Comparison of ENCODE assay signal across 1 cellular context in the genomic region with DNA sequence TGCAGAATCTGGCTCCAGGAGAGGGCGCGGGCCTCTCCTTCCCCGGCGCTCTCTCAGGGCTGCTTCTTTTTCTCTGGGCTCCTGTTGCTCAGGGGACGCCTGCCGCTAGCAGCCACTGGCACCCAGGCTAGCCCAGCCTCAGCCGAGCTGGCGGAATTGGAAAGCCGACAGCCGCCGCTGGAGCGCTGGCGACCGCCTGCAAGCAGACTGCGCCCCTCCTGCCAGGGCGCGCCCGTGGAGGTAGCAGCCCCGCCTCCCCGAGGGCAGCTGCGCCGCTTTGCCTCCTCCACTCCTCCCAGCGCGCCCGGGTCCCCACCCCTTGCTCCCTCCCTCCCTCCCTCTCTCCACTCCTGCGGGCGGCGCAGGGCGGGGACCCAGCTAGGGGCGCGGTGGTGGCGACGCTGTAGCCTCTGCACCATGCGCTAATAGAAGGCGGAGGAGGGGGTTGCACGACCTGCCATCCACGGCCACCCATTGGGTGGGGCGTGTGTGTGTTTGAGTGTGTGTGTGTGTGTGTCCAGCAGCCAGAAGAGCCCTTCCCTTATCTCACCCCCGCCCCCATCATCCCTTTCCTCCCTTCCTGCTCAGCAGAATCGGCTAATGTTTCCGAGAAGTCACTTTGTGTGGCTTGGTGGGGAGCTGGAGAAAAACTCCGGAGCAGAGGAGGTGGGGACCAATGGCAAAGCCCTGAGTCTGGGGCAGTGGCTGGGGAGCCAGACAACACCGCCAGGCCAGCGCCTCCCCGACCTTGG.
TF ChIP-seq lines count a peak whose summit lies in the region.

A gene (minus strand): TSS at position 209 of the 752 bp plus-strand sequence. CDS start 64,188 bp downstream, outside the sequence.

TF ChIP-seq in GM12878, 131 proteins besides CTCF, POLR2A, EP300 and RAD21 (continued from another document):
- TF ChIP-seq, protein P1, sequence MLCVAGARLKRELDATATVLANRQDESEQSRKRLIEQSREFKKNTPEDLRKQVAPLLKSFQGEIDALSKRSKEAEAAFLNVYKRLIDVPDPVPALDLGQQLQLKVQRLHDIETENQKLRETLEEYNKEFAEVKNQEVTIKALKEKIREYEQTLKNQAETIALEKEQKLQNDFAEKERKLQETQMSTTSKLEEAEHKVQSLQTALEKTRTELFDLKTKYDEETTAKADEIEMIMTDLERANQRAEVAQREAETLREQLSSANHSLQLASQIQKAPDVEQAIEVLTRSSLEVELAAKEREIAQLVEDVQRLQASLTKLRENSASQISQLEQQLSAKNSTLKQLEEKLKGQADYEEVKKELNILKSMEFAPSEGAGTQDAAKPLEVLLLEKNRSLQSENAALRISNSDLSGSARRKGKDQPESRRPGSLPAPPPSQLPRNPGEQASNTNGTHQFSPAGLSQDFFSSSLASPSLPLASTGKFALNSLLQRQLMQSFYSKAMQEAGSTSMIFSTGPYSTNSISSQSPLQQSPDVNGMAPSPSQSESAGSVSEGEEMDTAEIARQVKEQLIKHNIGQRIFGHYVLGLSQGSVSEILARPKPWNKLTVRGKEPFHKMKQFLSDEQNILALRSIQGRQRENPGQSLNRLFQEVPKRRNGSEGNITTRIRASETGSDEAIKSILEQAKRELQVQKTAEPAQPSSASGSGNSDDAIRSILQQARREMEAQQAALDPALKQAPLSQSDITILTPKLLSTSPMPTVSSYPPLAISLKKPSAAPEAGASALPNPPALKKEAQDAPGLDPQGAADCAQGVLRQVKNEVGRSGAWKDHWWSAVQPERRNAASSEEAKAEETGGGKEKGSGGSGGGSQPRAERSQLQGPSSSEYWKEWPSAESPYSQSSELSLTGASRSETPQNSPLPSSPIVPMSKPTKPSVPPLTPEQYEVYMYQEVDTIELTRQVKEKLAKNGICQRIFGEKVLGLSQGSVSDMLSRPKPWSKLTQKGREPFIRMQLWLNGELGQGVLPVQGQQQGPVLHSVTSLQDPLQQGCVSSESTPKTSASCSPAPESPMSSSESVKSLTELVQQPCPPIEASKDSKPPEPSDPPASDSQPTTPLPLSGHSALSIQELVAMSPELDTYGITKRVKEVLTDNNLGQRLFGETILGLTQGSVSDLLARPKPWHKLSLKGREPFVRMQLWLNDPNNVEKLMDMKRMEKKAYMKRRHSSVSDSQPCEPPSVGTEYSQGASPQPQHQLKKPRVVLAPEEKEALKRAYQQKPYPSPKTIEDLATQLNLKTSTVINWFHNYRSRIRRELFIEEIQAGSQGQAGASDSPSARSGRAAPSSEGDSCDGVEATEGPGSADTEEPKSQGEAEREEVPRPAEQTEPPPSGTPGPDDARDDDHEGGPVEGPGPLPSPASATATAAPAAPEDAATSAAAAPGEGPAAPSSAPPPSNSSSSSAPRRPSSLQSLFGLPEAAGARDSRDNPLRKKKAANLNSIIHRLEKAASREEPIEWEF (IDR thresholded peaks at IDR 0.05; ENCODE audit: insufficient replicate concordance, low read depth, low read length): no peak
- TF ChIP-seq LARP7 (IDR thresholded peaks at IDR 0.05) (no peak), ETV6 (conservative IDR thresholded peaks at IDR 0.05 in 1 of 2, IDR thresholded peaks at IDR 0.05 in 1 of 2; ENCODE audit: borderline replicate concordance in 1 of 2, low read depth in 1 of 2) (no peak), JUNB (IDR thresholded peaks at IDR 0.05) (no peak), SIN3A (IDR thresholded peaks at IDR 0.05; ENCODE audit: low read depth, low read length) (no peak), SREBF1 (IDR thresholded peaks at IDR 0.05; ENCODE audit: low read length) (no peak), GATAD2B (conservative IDR thresholded peaks at IDR 0.05; ENCODE audit: low read depth) (no peak), MYB (IDR thresholded peaks at IDR 0.05; ENCODE audit: borderline replicate concordance, low read depth, low read length) (no peak), CBX5 (IDR thresholded peaks at IDR 0.05; ENCODE audit: low read depth) (no peak), CREB1 (IDR thresholded peaks at IDR 0.05; ENCODE audit: low read depth) (no peak)
TF ChIP-seq in GM12878: peak in this region for 0.
